Comparison of ENCODE assay signal across 1 cellular context in genomic region chr22:38712496-38713207, GRCh38.
TF ChIP-seq lines count a peak whose summit lies in the region.

No MANE protein-coding gene starts in this region.

TF ChIP-seq in SK-N-SH treated with all-trans-retinoic acid at 6 μM for 48 hours, 23 proteins besides CTCF, POLR2A, EP300 and RAD21 (continued from another document):
- TF ChIP-seq TSHZ2 (CRISPR knock-in tag; IDR thresholded peaks at IDR 0.05): no peak
- no peak for TF ChIP-seq ISL1 (CRISPR knock-in tag; IDR thresholded peaks at IDR 0.05)
- no peak for TF ChIP-seq CSDC2 (CRISPR knock-in tag; IDR thresholded peaks at IDR 0.05)
- TF ChIP-seq ZC3H10 (CRISPR knock-in tag; IDR thresholded peaks at IDR 0.05): no peak
- no peak for TF ChIP-seq ZFP3 (CRISPR knock-in tag; IDR thresholded peaks at IDR 0.05)
- TF ChIP-seq CREB5 (CRISPR knock-in tag; IDR thresholded peaks at IDR 0.05; ENCODE audit: low read depth): no peak
- no peak for TF ChIP-seq CSRNP3 (CRISPR knock-in tag; IDR thresholded peaks at IDR 0.05)
- no peak for TF ChIP-seq OSR1 (CRISPR knock-in tag; IDR thresholded peaks at IDR 0.05)
- no peak for TF ChIP-seq ZNF8 (CRISPR knock-in tag; IDR thresholded peaks at IDR 0.05)
- no peak for TF ChIP-seq ZNF565 (CRISPR knock-in tag; conservative IDR thresholded peaks at IDR 0.05; ENCODE audit: low read depth)
- TF ChIP-seq TOX (CRISPR knock-in tag; IDR thresholded peaks at IDR 0.05; ENCODE audit: borderline replicate concordance): no peak
- TF ChIP-seq ESRRG (CRISPR knock-in tag; IDR thresholded peaks at IDR 0.05): no peak
- no peak for TF ChIP-seq ARNTL (CRISPR knock-in tag; IDR thresholded peaks at IDR 0.05; ENCODE audit: borderline replicate concordance, low read depth)
